8 cellular contexts compared by ENCODE assay signal in genomic region chr1:74468982-74469603, GRCh38. TPM values are rescaled to one million over a fixed set of nuclear protein-coding genes. Genes with fewer than 3 reads are reported as not detected.
DNase-seq lines count a peak whose midpoint lies in the region; ATAC-seq and TF ChIP-seq lines count a peak whose summit lies in the region.

No MANE protein-coding gene starts in this region.

- H3K4me1 ChIP-seq in BE2C, result no peaks in the 10 kb centered on the region

- DNase-seq in BE2C, result no peak
- peak; percentile 45 for DNase-seq in H4 (ENCODE audit: low spot score)
- peak; percentile 3 for DNase-seq in NCI-H2107 (lab: John Stamatoyannopoulos, UW)
- peak; percentile 61 for DNase-seq in astrocyte of the spinal cord (ENCODE audit: low read depth, low spot score)
- DNase-seq in iris pigment epithelial cell (ENCODE audit: low read depth), result peak; percentile 38
- DNase-seq in activated CD8-positive, alpha-beta memory T cell treated with anti-CD3 and anti-CD28 coated beads, Interleukin-2, amount 50 U/mL, for 48 hours, result no peak

- ATAC-seq in GM19395 (IDR thresholded peaks at IDR 0.05; ENCODE audit: unreplicated experiment) (no peak), HG03521 (IDR thresholded peaks at IDR 0.05; ENCODE audit: unreplicated experiment) (no peak)

- H3K9me3 ChIP-seq in BE2C, result no peaks in the 10 kb centered on the region

- H3K27me3 ChIP-seq in BE2C, result no peaks in the 10 kb centered on the region

- no peak overlapping the region for H3K4me3 ChIP-seq in BE2C (ENCODE audit: low read depth, low read length)
- H3K4me3 ChIP-seq in astrocyte of the spinal cord (ENCODE audit: low read depth, low read length), result no peak overlapping the region

- TF ChIP-seq CTCF in BE2C (IDR thresholded peaks at IDR 0.05; ENCODE audit: low read depth, low read length) (peak; percentile 52), astrocyte of the spinal cord (IDR thresholded peaks at IDR 0.05; ENCODE audit: low read depth, low read length) (peak; percentile 65)

- in situ Hi-C loops in astrocyte of the spinal cord (cut with HindIII; ENCODE audit: low sequenced_read_pairs), result no loop called here

- no peaks in the 10 kb centered on the region for H3K36me3 ChIP-seq in BE2C

RNA-seq across cellular contexts. Expression of gene LRRC53, which starts 43.3 kb away (rescaled TPM):
- 0.11 TPM for polyA plus RNA-seq in BE2C (2012; ENCODE audit: insufficient read depth, insufficient read length, low read depth)
- total RNA-seq in H4 (2014; rRNA removed; shearing (Covaris generic)), result not detected in 2 replicates

Comparison
In these comparisons a context has a peak if more than half of its experiments do, and no peak if none do; other contexts are left out.
1. DNase-seq: peak in H4 (single experiment), NCI-H2107 (single experiment), astrocyte of the spinal cord (single experiment) and iris pigment epithelial cell (single experiment); none in BE2C (single experiment) and activated CD8-positive, alpha-beta memory T cell treated with anti-CD3 and anti-CD28 coated beads, Interleukin-2, amount 50 U/mL, for 48 hours (single experiment).